17 cellular contexts compared by ENCODE assay signal in the genomic region with DNA sequence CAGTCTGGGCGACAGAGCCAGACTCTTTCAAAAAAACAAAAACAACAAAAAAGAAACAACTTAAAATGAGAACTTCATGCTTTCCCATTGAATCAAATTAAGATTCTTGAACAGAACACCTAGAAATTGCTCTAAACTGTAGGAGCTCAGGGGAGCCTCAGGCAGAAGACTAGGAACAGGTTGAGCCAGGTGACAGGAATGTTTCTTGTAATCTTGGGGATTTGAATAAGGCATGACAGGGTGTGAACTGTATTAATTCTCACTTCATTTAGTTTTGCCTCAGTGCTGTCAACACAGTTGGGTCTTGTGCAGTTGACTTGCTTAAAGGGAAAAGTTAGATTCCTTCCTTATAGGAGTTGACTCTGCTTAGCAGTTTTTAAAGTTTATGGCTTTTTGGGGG. TPM values are rescaled to one million over a fixed set of nuclear protein-coding genes. Genes with fewer than 3 reads are reported as not detected.
DNase-seq lines count a peak whose midpoint lies in the region; ATAC-seq and TF ChIP-seq lines count a peak whose summit lies in the region.
"Had no signal": no experiment of that assay in that cellular context is flagged by ENCODE, and none has a peak within 500 bp of the region (broad histone marks: within the 10 kb centered on the region; RNA-seq: fewer than 3 reads in every experiment).

No MANE protein-coding gene starts in this region.

- H3K36me3 Mint-ChIP-seq in nephron progenitor cell (ENCODE audit: low read depth) = peaks cover 47% of the 10 kb centered on the region

- H3K14ac ChIP-seq in trophoblast cell (ENCODE audit: low read length) = no peak overlapping the region

- H3K9me3 ChIP-seq in PC-9 (ENCODE audit: insufficient read depth, low read depth) (no peaks in the 10 kb centered on the region), trophoblast cell (ENCODE audit: insufficient read depth, low read depth, low read length) (no peaks in the 10 kb centered on the region)

- H2AFZ ChIP-seq in PC-9 (no peak overlapping the region), trophoblast cell (ENCODE audit: insufficient read depth, low read length, poor library complexity) (no peak overlapping the region)
- H2AFZ ChIP-seq: GM23248 had no signal

- intact Hi-C loops in PC-9 (cut with micrococcal nuclease; ENCODE audit: unreplicated experiment) = no loop called here

- no peak overlapping the region for H3K4me3 ChIP-seq in PC-9
- no peak overlapping the region for H3K4me3 ChIP-seq in trophoblast cell (ENCODE audit: low read depth, low read length)
- H3K4me3 ChIP-seq: GM23248 had no signal

- no peak overlapping the region for H3K27ac Mint-ChIP-seq in nephron progenitor cell

- no peaks in the 10 kb centered on the region for H3K9me2 ChIP-seq in PC-9 (ENCODE audit: insufficient read depth)

- ATAC-seq in HG02642 (IDR thresholded peaks at IDR 0.05; ENCODE audit: poor library complexity, unreplicated experiment) = no peak

- no peak overlapping the region for H4K12ac ChIP-seq in trophoblast cell (ENCODE audit: low read depth, low read length)

- H3K23ac ChIP-seq in trophoblast cell (ENCODE audit: low read length) = no peak overlapping the region

- H3K27ac ChIP-seq in PC-9 = 0 out of 2 replicates have a peak overlapping the region, but pooled peaks have one; percentile 7
- peak overlapping the region; percentile 6 for H3K27ac ChIP-seq in epithelial cell of prostate
- H3K27ac ChIP-seq in trophoblast cell (ENCODE audit: low read depth, low read length) = no peak overlapping the region
- H3K27ac ChIP-seq: GM23248 had no signal

- H2AK5ac ChIP-seq in trophoblast cell (ENCODE audit: low read length) = no peak overlapping the region

- BruUV-seq in PC-9 (replicated peaks; lab: Mats Ljungman, UMichigan) = no TSS peak

- no peak overlapping the region for H2BK120ac ChIP-seq in trophoblast cell (ENCODE audit: insufficient read depth, low read length, poor library complexity)

- no peaks in the 10 kb centered on the region for H3K27me3 Mint-ChIP-seq in nephron progenitor cell (ENCODE audit: low read depth, poor library complexity)
- H3K27me3 Mint-ChIP-seq: CD4-positive, alpha-beta memory T cell had no signal

- WGBS in trophoblast cell (ENCODE audit: extremely low coverage, insufficient coverage, insufficient read length) = no CpG with 5 or more reads among the region's 1 CpG

- no peaks in the 10 kb centered on the region for H3K9me3 Mint-ChIP-seq in nephron progenitor cell

- no peak for TF ChIP-seq CTCF in PC-9 (conservative IDR thresholded peaks at IDR 0.05)
- no peak for TF ChIP-seq CTCF in nephron progenitor cell (IDR thresholded peaks at IDR 0.05)

- no peak overlapping the region for H2BK5ac ChIP-seq in trophoblast cell (ENCODE audit: low read depth, low read length, poor library complexity)

- no peaks in the 10 kb centered on the region for H3K4me1 ChIP-seq in PC-9 (replicated peaks; ENCODE audit: insufficient read depth)
- H3K4me1 ChIP-seq in trophoblast cell (ENCODE audit: control insufficient read depth in 1 of 2, insufficient read depth in 2 of 2, low read length in 2 of 2) = no peaks in the 10 kb centered on the region

- DNase-seq in PC-9 = peak in 1 of 2 experiments; percentile 62
- DNase-seq in epithelial cell of prostate (ENCODE audit: low read depth, low spot score) = no peak
- DNase-seq in trophoblast cell = peak; percentile 37 to 45
- no peak for DNase-seq in nephron progenitor cell
- no peak for DNase-seq in NCI-H1105 treated with DMSO at 0.1 percent for 48 hours (lab: John Stamatoyannopoulos, UW)
- DNase-seq: C1 segment of cervical spinal cord; Calu3; CD4-positive, alpha-beta memory T cell; COR-L47; DMS53; DMS79 treated with DMSO at 0.1 percent for 48 hours; GM23248; H7; HCEC 1CT had no signal

- H4K91ac ChIP-seq in trophoblast cell (ENCODE audit: low read depth, low read length) = no peak overlapping the region

- no peak overlapping the region for H3K9ac ChIP-seq in trophoblast cell (ENCODE audit: low read length)
- H3K9ac ChIP-seq: GM23248 had no signal

- no peak overlapping the region for H4K8ac ChIP-seq in trophoblast cell (ENCODE audit: low read depth, low read length)

- no peaks in the 10 kb centered on the region for H3K4me1 Mint-ChIP-seq in nephron progenitor cell
- H3K4me1 Mint-ChIP-seq: CD4-positive, alpha-beta memory T cell had no signal

- no peaks in the 10 kb centered on the region for H3K79me1 ChIP-seq in trophoblast cell (ENCODE audit: low read length)

- H3K36me3 ChIP-seq in PC-9 (ENCODE audit: low read depth) = peaks cover 14% of the 10 kb centered on the region; the same call in 1 of the 2 replicates
- peaks cover 1 to 19% of the 10 kb centered on the region in 2 experiments for H3K36me3 ChIP-seq in trophoblast cell (ENCODE audit: control insufficient read depth in 1 of 2, insufficient read depth in 2 of 2, low read length in 2 of 2)

- H2BK12ac ChIP-seq in trophoblast cell (ENCODE audit: low read length) = no peak overlapping the region

- no peak overlapping the region for H3K4me2 ChIP-seq in PC-9
- no peak overlapping the region for H3K4me2 ChIP-seq in trophoblast cell (ENCODE audit: low read length)

- POLR2A ChIA-PET in PC-9 (lab: Charles Lee; ENCODE audit: unreplicated experiment) = no interaction called here

- no peak overlapping the region for H3K4me3 Mint-ChIP-seq in nephron progenitor cell
- H3K4me3 Mint-ChIP-seq: CD4-positive, alpha-beta memory T cell had no signal

- H3K4ac ChIP-seq in trophoblast cell (ENCODE audit: low read depth, low read length) = no peak overlapping the region

- CTCF ChIA-PET in PC-9 (lab: Charles Lee) = no interaction called here

- H4K20me1 ChIP-seq in PC-9 (ENCODE audit: insufficient read depth) = no peaks in the 10 kb centered on the region

- H3K18ac ChIP-seq in trophoblast cell (ENCODE audit: low read length) = no peak overlapping the region

- no peaks in the 10 kb centered on the region for H3K79me2 ChIP-seq in PC-9 (ENCODE audit: low read depth)
- no peaks in the 10 kb centered on the region for H3K79me2 ChIP-seq in trophoblast cell (ENCODE audit: control insufficient read depth, insufficient read depth, low read length, poor library complexity)

- no peaks in the 10 kb centered on the region for H3K27me3 ChIP-seq in PC-9 (ENCODE audit: insufficient read depth, low read depth)
- no peaks in the 10 kb centered on the region for H3K27me3 ChIP-seq in trophoblast cell (ENCODE audit: insufficient read depth, low read length)

- H3F3A ChIP-seq in PC-9 (ENCODE audit: insufficient read depth, low read depth) = peaks cover 8% of the 10 kb centered on the region; the same call in 1 of the 2 replicates

RNA-seq across cellular contexts. Expression of a gene that starts 27.8 kb away (rescaled TPM):
- 14.2 and 19.6 TPM in 2 replicates for total RNA-seq in PC-9 (2021)
- 8.9 and 9.3 TPM in 2 replicates for polyA plus RNA-seq in trophoblast cell (2013)

RNA-seq across cellular contexts. Expression of a gene that starts 35.7 kb away (rescaled TPM):
- 0.57 and 0.58 TPM in 2 replicates for total RNA-seq in PC-9 (2021)
- under 0.01 TPM in 2 replicates for polyA plus RNA-seq in trophoblast cell (2013)
- total RNA-seq: A172, GM23248 had no signal
- polyA plus RNA-seq: BJ; CD4-positive, alpha-beta memory T cell; GM23248 had no signal

RNA-seq across cellular contexts. Expression of a gene that starts 48.8 kb away (rescaled TPM):
- total RNA-seq in PC-9 (2021) = 129 and 137 TPM in 2 replicates
- 16.7 and 17.8 TPM in 2 replicates for polyA plus RNA-seq in trophoblast cell (2013)
- total RNA-seq: CD4-positive, alpha-beta memory T cell had no signal

Comparison
In these comparisons a context has a peak if more than half of its experiments do, and no peak if none do; other contexts are left out.
1. DNase-seq: peak in trophoblast cell (2 of 2); none in epithelial cell of prostate (single experiment), nephron progenitor cell (single experiment) and NCI-H1105 treated with DMSO at 0.1 percent for 48 hours (single experiment).